Comparison of ENCODE assay signal across 14 cellular contexts in the genomic region with DNA sequence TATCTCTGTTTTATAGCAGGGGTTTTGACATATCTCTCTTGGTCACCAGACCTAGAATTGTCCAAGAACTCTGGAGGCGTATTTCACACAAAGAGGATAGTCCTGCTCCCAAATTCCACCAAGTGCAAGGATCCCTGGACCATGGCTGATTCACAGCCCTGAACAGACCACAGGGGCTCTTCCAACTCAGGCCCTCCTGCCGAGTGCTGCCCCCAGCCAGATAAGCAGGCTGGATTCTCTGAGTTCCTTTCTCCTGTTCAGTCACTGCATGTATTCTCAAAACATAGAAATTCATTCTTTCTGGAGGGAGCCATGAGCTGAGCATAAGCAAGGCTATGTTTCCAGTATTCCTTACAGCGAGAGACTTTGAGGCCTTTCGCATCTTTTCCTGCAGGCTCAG. TPM values are rescaled to one million over a fixed set of nuclear protein-coding genes. Genes with fewer than 3 reads are reported as not detected.
DNase-seq lines count a peak whose midpoint lies in the region; ATAC-seq and TF ChIP-seq lines count a peak whose summit lies in the region.
"Had no signal": no experiment of that assay in that cellular context is flagged by ENCODE, and none has a peak within 500 bp of the region (broad histone marks: within the 10 kb centered on the region; RNA-seq: fewer than 3 reads in every experiment).

No MANE protein-coding gene starts in this region.

- H4K8ac ChIP-seq in H9 (replicated peaks; ENCODE audit: insufficient read length, low read depth, low read length): no peak overlapping the region

- H3K14ac ChIP-seq in H9 (ENCODE audit: insufficient read depth, low read length): no peak overlapping the region

- peaks cover 8% of the 10 kb centered on the region; the same call in 1 of the 2 replicates for H3K27me3 ChIP-seq in H9 (ENCODE audit: insufficient read depth, low read length)
- no peaks in the 10 kb centered on the region for H3K27me3 ChIP-seq in endodermal cell (ENCODE audit: control insufficient read depth, insufficient read depth, low read length, poor library complexity, severe bottlenecking)
- no peaks in the 10 kb centered on the region for H3K27me3 ChIP-seq in upper lobe of right lung
- no peaks in the 10 kb centered on the region for H3K27me3 ChIP-seq in naive thymus-derived CD4-positive, alpha-beta T cell (ENCODE audit: control insufficient read depth in 2 of 2, insufficient read depth in 2 of 2, low read length in 2 of 2)
- H3K27me3 ChIP-seq: BLaER1 had no signal

- POLR2A ChIA-PET in naive thymus-derived CD4-positive, alpha-beta T cell (lab: Charles Lee): interaction anchor here (2.2 kb wide), 1 partner anchor 15 kb away, joined by 8 read pairs; no protein-coding TSS in a partner anchor

- intact Hi-C loops in upper lobe of right lung (cut with DNase I): no loop called here
- intact Hi-C loops in naive thymus-derived CD4-positive, alpha-beta T cell (cut with micrococcal nuclease): no loop called here

- H3K36me3 Mint-ChIP-seq in H9 (ENCODE audit: insufficient read depth in 1 of 3, low read depth in 3 of 3) (peaks cover 0 to 18% (median 2%) of the 10 kb centered on the region in 3 experiments; a peak in 3 of 7 replicates), endodermal cell (ENCODE audit: low read depth) (peaks cover 8% of the 10 kb centered on the region)
- peaks cover 0 to 3% (median 0%) of the 10 kb centered on the region in 5 donors for H3K36me3 Mint-ChIP-seq in naive thymus-derived CD4-positive, alpha-beta T cell
- H3K36me3 Mint-ChIP-seq: CD8-positive, alpha-beta T cell had no signal

- no peak overlapping the region for H2BK5ac ChIP-seq in H9 (ENCODE audit: insufficient read length, low read length)

- H2BK120ac ChIP-seq in H9 (ENCODE audit: low read depth, low read length, poor library complexity, severe bottlenecking): no peak overlapping the region

- WGBS in H9 (ENCODE audit: extremely low coverage, insufficient read length, low lambda C conversion rate): no CpG with 5 or more reads among the region's 4 CpGs
- 83 to 91% methylated on average over 4 of the region's 4 CpGs for WGBS in endodermal cell (ENCODE audit: insufficient coverage in 1 of 2, insufficient read length in 1 of 2), 2 experiments

- H3K56ac ChIP-seq in H9 (ENCODE audit: insufficient read length, low read depth, low read length): no peak overlapping the region

- no peak overlapping the region for H4K5ac ChIP-seq in H9 (ENCODE audit: insufficient read length, low read depth, low read length)

- no peak overlapping the region for H3K4me3 Mint-ChIP-seq in H9
- no peak overlapping the region for H3K4me3 Mint-ChIP-seq in endodermal cell
- no peak overlapping the region for H3K4me3 Mint-ChIP-seq in naive thymus-derived CD4-positive, alpha-beta T cell
- H3K4me3 Mint-ChIP-seq: CD8-positive, alpha-beta T cell had no signal

- no peak overlapping the region for H3K18ac ChIP-seq in H9 (ENCODE audit: insufficient read length, low read depth, low read length)

- H3K4me1 ChIP-seq in H9 (ENCODE audit: insufficient read depth, low read length) (peaks cover 3% of the 10 kb centered on the region; the same call in 1 of the 2 replicates), endodermal cell (ENCODE audit: control insufficient read depth, insufficient read depth, low read length) (no peaks in the 10 kb centered on the region), upper lobe of right lung (no peaks in the 10 kb centered on the region)
- H3K4me1 ChIP-seq in naive thymus-derived CD4-positive, alpha-beta T cell (ENCODE audit: control insufficient read depth in 2 of 2, insufficient read depth in 2 of 2, low read length in 2 of 2): peaks cover 0 to 19% of the 10 kb centered on the region in 2 donors

- H3K23me2 ChIP-seq in H9 (ENCODE audit: insufficient read length, low read depth, low read length, poor library complexity, severe bottlenecking): no peaks in the 10 kb centered on the region

- peaks cover 23% of the 10 kb centered on the region for H3K27me3 Mint-ChIP-seq in H9 (ENCODE audit: low read depth)
- H3K27me3 Mint-ChIP-seq in endodermal cell (ENCODE audit: insufficient read depth): peaks cover 65% of the 10 kb centered on the region
- H3K27me3 Mint-ChIP-seq in naive thymus-derived CD4-positive, alpha-beta T cell: no peaks in the 10 kb centered on the region

- H3K23ac ChIP-seq in H9 (ENCODE audit: insufficient read length, low read depth, low read length): no peak overlapping the region

- H4K20me1 ChIP-seq in H9 (ENCODE audit: control insufficient read depth, insufficient read depth, insufficient read length): no peaks in the 10 kb centered on the region
- H4K20me1 ChIP-seq: BLaER1 had no signal

- H3K79me1 ChIP-seq in H9 (ENCODE audit: insufficient read depth, low read depth, low read length, poor library complexity, severe bottlenecking): no peaks in the 10 kb centered on the region

- no peak overlapping the region for H3K9ac ChIP-seq in H9 (ENCODE audit: extremely low read depth, insufficient read length, low read length)
- H3K9ac ChIP-seq in endodermal cell (ENCODE audit: extremely low read depth, low read length, poor library complexity, severe bottlenecking): no peak overlapping the region
- H3K9ac ChIP-seq: BLaER1, GM23248 had no signal

- H3K4me1 Mint-ChIP-seq in H9 (peaks cover 37% of the 10 kb centered on the region in 2 experiments), endodermal cell (peaks cover 10% of the 10 kb centered on the region)
- peaks cover 9 to 26% (median 18%) of the 10 kb centered on the region in 7 donors for H3K4me1 Mint-ChIP-seq in naive thymus-derived CD4-positive, alpha-beta T cell

- H3K4me3 ChIP-seq in astrocyte of the spinal cord (ENCODE audit: low read depth, low read length) (no peak overlapping the region), endodermal cell (ENCODE audit: low read length) (peak overlapping the region; percentile 8), upper lobe of right lung (no peak overlapping the region)
- H3K4me3 ChIP-seq in naive thymus-derived CD4-positive, alpha-beta T cell (ENCODE audit: low read length): no peak overlapping the region
- H3K4me3 ChIP-seq: BLaER1, GM23248 had no signal

- H3K27ac Mint-ChIP-seq in H9 (peak overlapping the region in 2 of 3 experiments; percentile 16 to 42; a peak in 2 of 7 replicates), endodermal cell (no peak overlapping the region)
- peak overlapping the region in 3 of 9 donors; percentile 24 to 79 (median 69) for H3K27ac Mint-ChIP-seq in naive thymus-derived CD4-positive, alpha-beta T cell

- no peak overlapping the region for H4K91ac ChIP-seq in H9 (ENCODE audit: insufficient read length, low read depth, low read length)

- CTCF ChIA-PET in naive thymus-derived CD4-positive, alpha-beta T cell (lab: Charles Lee): interaction anchor here (0.7 to 5.3 kb wide), 2 partner anchors 27 to 37 kb away, joined by 4 to 24 read pairs; no protein-coding TSS in a partner anchor

- H3K4me2 ChIP-seq in H9 (ENCODE audit: insufficient read depth, insufficient read length, low read length): no peak overlapping the region
- H3K4me2 ChIP-seq: BLaER1 had no signal

- H2BK12ac ChIP-seq in H9 (ENCODE audit: insufficient read length, low read depth, low read length): no peak overlapping the region

- H2AFZ ChIP-seq in H9 (ENCODE audit: low read length): no peak overlapping the region
- H2AFZ ChIP-seq: GM23248 had no signal

- H3K36me3 ChIP-seq in endodermal cell (ENCODE audit: control insufficient read depth, insufficient read depth, low read length): no peaks in the 10 kb centered on the region
- no peaks in the 10 kb centered on the region for H3K36me3 ChIP-seq in upper lobe of right lung
- H3K36me3 ChIP-seq in naive thymus-derived CD4-positive, alpha-beta T cell (ENCODE audit: control insufficient read depth in 2 of 3, insufficient read depth in 3 of 3, low read length in 3 of 3): no peaks in the 10 kb centered on the region
- H3K36me3 ChIP-seq: BLaER1 had no signal

- no peak for TF ChIP-seq CTCF in H9 (conservative IDR thresholded peaks at IDR 0.05)
- TF ChIP-seq CTCF in astrocyte of the spinal cord (IDR thresholded peaks at IDR 0.05; ENCODE audit: low read depth, low read length): no peak
- no peak for TF ChIP-seq CTCF in endodermal cell (conservative IDR thresholded peaks at IDR 0.05)
- TF ChIP-seq CTCF in upper lobe of right lung (IDR thresholded peaks at IDR 0.05): no peak

- DNase-seq in H9 (no peak), astrocyte of the spinal cord (ENCODE audit: low read depth, low spot score) (peak; percentile 32), endodermal cell (no peak), upper lobe of right lung (peak; percentile 7), DMS153 treated with DMSO at 0.1 percent for 48 hours (lab: John Stamatoyannopoulos, UW; ENCODE audit: unreplicated experiment) (no peak)
- no peak for DNase-seq in naive thymus-derived CD4-positive, alpha-beta T cell
- DNase-seq: 8988T; Calu3; CD8-positive, alpha-beta T cell; DMS 273 treated with DMSO at 0.1 percent for 48 hours; GM23248 had no signal

- no peak overlapping the region for H3K4ac ChIP-seq in H9 (ENCODE audit: low read depth, low read length)

- no peak for ATAC-seq in upper lobe of right lung
- ATAC-seq in HG03442 (IDR thresholded peaks at IDR 0.05; ENCODE audit: unreplicated experiment): no peak
- ATAC-seq in naive thymus-derived CD4-positive, alpha-beta T cell: no peak
- ATAC-seq: CD8-positive, alpha-beta T cell had no signal

- H2BK20ac ChIP-seq in H9 (ENCODE audit: low read depth, low read length, poor library complexity, severe bottlenecking): no peak overlapping the region

- in situ Hi-C loops in astrocyte of the spinal cord (cut with HindIII; ENCODE audit: low sequenced_read_pairs): no loop called here

- H3T11ph ChIP-seq in H9 (ENCODE audit: low read length): no peak overlapping the region

- H3K9me3 ChIP-seq in H9 (ENCODE audit: control insufficient read depth, low read depth, low read length) (no peaks in the 10 kb centered on the region), endodermal cell (ENCODE audit: control insufficient read depth, low read length) (peaks cover 22% of the 10 kb centered on the region), upper lobe of right lung (no peaks in the 10 kb centered on the region)
- peaks cover 0 to 6% (median 0%) of the 10 kb centered on the region in 3 experiments for H3K9me3 ChIP-seq in naive thymus-derived CD4-positive, alpha-beta T cell (ENCODE audit: control insufficient read depth in 2 of 3, low read length in 3 of 3)

- no peak overlapping the region for H3K27ac ChIP-seq in H9 (ENCODE audit: insufficient read length, low read depth, low read length)
- no peak overlapping the region for H3K27ac ChIP-seq in endodermal cell (ENCODE audit: low read depth, low read length)
- no peak overlapping the region for H3K27ac ChIP-seq in upper lobe of right lung
- H3K27ac ChIP-seq in naive thymus-derived CD4-positive, alpha-beta T cell (ENCODE audit: low read depth, low read length): no peak overlapping the region
- H3K27ac ChIP-seq: BLaER1, GM23248 had no signal

- no peak overlapping the region for H2BK15ac ChIP-seq in H9 (ENCODE audit: low read depth, low read length)

- H3K9me3 Mint-ChIP-seq in H9 (peaks cover 3 to 8% of the 10 kb centered on the region in 2 experiments), endodermal cell (peaks cover 36% of the 10 kb centered on the region)
- H3K9me3 Mint-ChIP-seq in naive thymus-derived CD4-positive, alpha-beta T cell: peaks cover 0 to 16% (median 0%) of the 10 kb centered on the region in 11 donors

- no peak overlapping the region for H2AK5ac ChIP-seq in H9 (ENCODE audit: insufficient read length, low read length)

- no peaks in the 10 kb centered on the region for H3K79me2 ChIP-seq in H9 (ENCODE audit: insufficient read depth, low read length)

RNA-seq across cellular contexts. Expression of a gene that starts 13.4 kb away (rescaled TPM):
- total RNA-seq in H9 (2021) (34.0 and 37.1 TPM in 2 replicates), endodermal cell (10 to 100 TPM; 44.6 to 81.0 TPM), upper lobe of right lung (30.5 TPM)
- 26.6 TPM for polyA plus RNA-seq in endodermal cell (2013, experiment 1 of 2)
- polyA plus RNA-seq in endodermal cell (2013, experiment 2 of 2): 25.3 TPM
- total RNA-seq in naive thymus-derived CD4-positive, alpha-beta T cell: 10 to 100 TPM in 4 of 5 experiments, 1 to 10 TPM in 1; 3.2 to 92.9 (median 67.7) TPM
- 100 to 1,000 TPM; 157 to 172 TPM for polyA plus RNA-seq in naive thymus-derived CD4-positive, alpha-beta T cell
- total RNA-seq: A673, GM23248 had no signal
- polyA plus RNA-seq: GM23248 had no signal

RNA-seq across cellular contexts. Expression of a gene that starts 35.1 kb away (rescaled TPM):
- 21.1 and 21.8 TPM in 2 replicates for total RNA-seq in H9 (2021)
- 10 to 100 TPM; 27.4 to 31.6 TPM for total RNA-seq in endodermal cell
- 35.7 TPM for polyA plus RNA-seq in endodermal cell (2013, experiment 1 of 2)
- polyA plus RNA-seq in endodermal cell (2013, experiment 2 of 2): 35.9 TPM
- 30.7 TPM for total RNA-seq in upper lobe of right lung
- total RNA-seq in naive thymus-derived CD4-positive, alpha-beta T cell: 10 to 100 TPM; 18.4 to 33.0 (median 25.2) TPM
- 1 to 10 TPM; 3.3 to 3.7 TPM for polyA plus RNA-seq in naive thymus-derived CD4-positive, alpha-beta T cell

Comparison
In these comparisons a context has a peak if more than half of its experiments do, and no peak if none do; other contexts are left out.
1. DNase-seq: peak in astrocyte of the spinal cord (single experiment) and upper lobe of right lung (single experiment); none in H9 (single experiment), endodermal cell (single experiment), naive thymus-derived CD4-positive, alpha-beta T cell (0 of 9) and DMS153 treated with DMSO at 0.1 percent for 48 hours (single experiment).